In the genomic region with DNA sequence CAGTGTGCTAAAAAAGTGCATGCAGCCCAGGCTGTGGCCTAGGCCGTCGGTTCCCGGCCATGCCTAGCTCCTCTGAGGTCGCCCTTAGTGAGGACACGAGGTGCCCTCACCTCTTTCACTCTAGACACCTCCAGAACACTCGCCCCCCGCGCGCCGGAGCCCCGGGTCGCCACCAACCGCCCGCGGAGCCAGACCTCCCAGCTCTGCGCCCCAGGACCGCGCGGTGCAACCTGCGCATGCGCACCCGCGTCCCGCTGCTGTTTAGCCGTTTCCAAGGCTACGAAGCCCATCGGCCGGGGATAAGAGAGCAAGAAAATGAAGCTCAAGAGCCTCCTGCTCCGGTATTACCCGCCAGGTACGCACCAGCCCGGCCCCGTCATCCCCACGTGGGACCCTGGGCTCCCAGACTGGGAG, we compare ENCODE assay signal across 8 cellular contexts. TPM values are rescaled to one million over a fixed set of nuclear protein-coding genes. Genes with fewer than 3 reads are reported as not detected.
DNase-seq lines count a peak whose midpoint lies in the region; ATAC-seq and TF ChIP-seq lines count a peak whose summit lies in the region.

Gene DAW1 (plus strand): TSS at position 257 of the 414 bp plus-strand sequence. CDS start 59 bp downstream, at position 316.

- no TSS peak for BruUV-seq in Calu3 (replicated peaks; lab: Mats Ljungman, UMichigan)

- intact Hi-C loops in Calu3 (cut with micrococcal nuclease; ENCODE audit: unreplicated experiment): loop anchor here (2.0 kb wide), 1 partner anchor 53 kb away; no protein-coding TSS in a partner anchor
- intact Hi-C loops in activated B cell treated with CpG ODN at 0.5 μM for 24 hours (cut with micrococcal nuclease): no loop called here

- H3K4me3 Mint-ChIP-seq in Calu3 (ENCODE audit: low read depth, unreplicated experiment): peak within 1 kb of the TSS; percentile 72
- H3K4me3 Mint-ChIP-seq in activated B cell treated with CpG ODN at 0.5 μM for 24 hours: no peak within 1 kb of the TSS

- peaks cover 22% of the 10 kb centered on the region for H3K36me3 Mint-ChIP-seq in Calu3 (ENCODE audit: insufficient read depth, unreplicated experiment)
- H3K36me3 Mint-ChIP-seq in activated B cell treated with CpG ODN at 0.5 μM for 24 hours (ENCODE audit: low read depth): no peaks in the 10 kb centered on the region

- H3K4me1 Mint-ChIP-seq in Calu3 (ENCODE audit: low read depth, unreplicated experiment) (peaks cover 56% of the 10 kb centered on the region), activated B cell treated with CpG ODN at 0.5 μM for 24 hours (no peaks in the 10 kb centered on the region)

- H3K27me3 Mint-ChIP-seq in Calu3 (ENCODE audit: unreplicated experiment) (no peaks in the 10 kb centered on the region), activated B cell treated with CpG ODN at 0.5 μM for 24 hours (peaks cover 24% of the 10 kb centered on the region)

- CTCF ChIA-PET in Calu3 (lab: Charles Lee) (interaction anchor here (1.1 to 2.4 kb wide), 4 partner anchors 9 to 213 kb away, joined by 3 to 16 read pairs (median 4); no protein-coding TSS in a partner anchor), activated B cell treated with CpG ODN at 0.5 μM for 24 hours (lab: Charles Lee) (no interaction called here)

- POLR2A ChIA-PET in activated B cell treated with CpG ODN at 0.5 μM for 24 hours (lab: Charles Lee): no interaction called here

- peak within 1 kb of the TSS; percentile 14 to 58 for H3K27ac ChIP-seq in coronary artery

- ATAC-seq in HG02884 (IDR thresholded peaks at IDR 0.05; ENCODE audit: unreplicated experiment) (peak; percentile 76), activated B cell treated with CpG ODN at 0.5 μM for 24 hours (ENCODE audit: low read depth) (no peak)

- H3K4me3 ChIP-seq in coronary artery: peak within 1 kb of the TSS; percentile 70

- H3K27ac Mint-ChIP-seq in Calu3 (ENCODE audit: unreplicated experiment): peak within 1 kb of the TSS; percentile 96
- no peak within 1 kb of the TSS for H3K27ac Mint-ChIP-seq in activated B cell treated with CpG ODN at 0.5 μM for 24 hours

- TF ChIP-seq CTCF in Calu3 (IDR thresholded peaks at IDR 0.05; ENCODE audit: unreplicated experiment) (no peak), activated B cell treated with CpG ODN at 0.5 μM for 24 hours (IDR thresholded peaks at IDR 0.05) (no peak), coronary artery (IDR thresholded peaks at IDR 0.05) (no peak)

- peaks cover 3% of the 10 kb centered on the region for H3K9me3 Mint-ChIP-seq in Calu3 (ENCODE audit: low read depth, unreplicated experiment)
- H3K9me3 Mint-ChIP-seq in activated B cell treated with CpG ODN at 0.5 μM for 24 hours: no peaks in the 10 kb centered on the region

- DNase-seq in Calu3: peak; percentile 89
- DNase-seq in activated B cell treated with CpG ODN at 0.5 μM for 24 hours: peak; percentile 24
- DNase-seq in coronary artery (ENCODE audit: low spot score): no peak
- DNase-seq in kidney tubule cell (ENCODE audit: low spot score): peak; percentile 84
- DNase-seq in stimulated activated CD4-positive, alpha-beta T cell treated with anti-CD3 and anti-CD28 coated beads, Interleukin-4, amount 100 ng/mL, for 24 hours: peak; percentile 33
- DNase-seq in NCI-H526 treated with DMSO at 0.1 percent for 48 hours (lab: John Stamatoyannopoulos, UW): no peak
- DNase-seq in Kasumi-1 (lab: John Stamatoyannopoulos, UW): no peak

RNA-seq across cellular contexts. Expression of gene DAW1, which starts in this region (rescaled TPM):
- total RNA-seq in Calu3 (2022) (2.4 and 3.2 TPM in 2 replicates), activated B cell treated with CpG ODN at 0.5 μM for 24 hours (not detected in 2 replicates)

Comparison
In these comparisons a context has a peak if more than half of its experiments do, and no peak if none do; other contexts are left out.
1. Peak in DNase-seq in activated B cell treated with CpG ODN at 0.5 μM for 24 hours; RNA of the gene not detected or under 1 TPM.
2. DNase-seq: peak in Calu3 (single experiment), kidney tubule cell (single experiment) and stimulated activated CD4-positive, alpha-beta T cell treated with anti-CD3 and anti-CD28 coated beads, Interleukin-4, amount 100 ng/mL, for 24 hours (single experiment); none in coronary artery (single experiment), NCI-H526 treated with DMSO at 0.1 percent for 48 hours (single experiment) and Kasumi-1 (0 of 2).